In the genomic region with DNA sequence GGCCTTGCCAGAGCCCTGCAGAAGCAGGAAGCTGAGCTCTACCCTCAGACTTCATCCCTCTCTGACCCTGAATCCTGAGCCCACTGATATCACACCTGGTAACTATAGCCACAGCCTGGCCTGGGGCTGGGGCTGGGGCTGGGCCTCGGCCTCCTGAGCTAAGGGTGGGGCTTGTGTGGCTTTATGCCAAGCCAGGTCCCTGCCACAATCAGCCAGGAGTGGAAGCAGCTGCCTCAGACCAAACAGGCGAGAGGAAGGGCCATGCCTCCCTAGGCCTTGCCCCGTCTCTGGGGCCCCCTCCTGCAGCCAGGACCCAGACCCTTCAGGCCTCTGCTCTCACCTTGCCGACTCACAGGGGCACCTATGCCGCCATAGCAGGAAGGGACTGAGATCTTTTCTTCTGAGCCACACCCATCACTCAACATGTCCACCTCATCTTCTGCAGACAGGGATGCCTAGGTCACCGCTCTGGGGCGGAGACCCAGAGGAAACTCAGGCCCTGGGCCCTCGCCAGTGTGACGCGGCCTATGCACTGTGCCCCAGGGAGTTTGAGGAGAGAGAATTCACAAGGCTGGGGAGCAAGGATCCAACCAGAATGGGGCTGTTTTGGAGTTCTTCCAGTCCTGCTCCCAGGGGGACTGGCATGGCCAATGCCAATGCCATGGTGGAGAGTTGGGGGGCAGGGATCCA, we compare ENCODE assay signal across 2 cellular contexts.
TF ChIP-seq lines count a peak whose summit lies in the region.

No MANE protein-coding gene starts in this region.

TF ChIP-seq in IMR-90, 13 proteins besides CTCF, POLR2A, EP300 and RAD21:
- TF ChIP-seq MAFK (IDR thresholded peaks at IDR 0.05; ENCODE audit: low read depth, low read length), result no peak
- TF ChIP-seq CHD1 (IDR thresholded peaks at IDR 0.05; ENCODE audit: low read depth, low read length), result no peak
- TF ChIP-seq, protein P1, sequence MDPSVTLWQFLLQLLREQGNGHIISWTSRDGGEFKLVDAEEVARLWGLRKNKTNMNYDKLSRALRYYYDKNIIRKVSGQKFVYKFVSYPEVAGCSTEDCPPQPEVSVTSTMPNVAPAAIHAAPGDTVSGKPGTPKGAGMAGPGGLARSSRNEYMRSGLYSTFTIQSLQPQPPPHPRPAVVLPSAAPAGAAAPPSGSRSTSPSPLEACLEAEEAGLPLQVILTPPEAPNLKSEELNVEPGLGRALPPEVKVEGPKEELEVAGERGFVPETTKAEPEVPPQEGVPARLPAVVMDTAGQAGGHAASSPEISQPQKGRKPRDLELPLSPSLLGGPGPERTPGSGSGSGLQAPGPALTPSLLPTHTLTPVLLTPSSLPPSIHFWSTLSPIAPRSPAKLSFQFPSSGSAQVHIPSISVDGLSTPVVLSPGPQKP (IDR thresholded peaks at IDR 0.05; ENCODE audit: borderline replicate concordance, low read depth, low read length), result no peak
- TF ChIP-seq RCOR1 (IDR thresholded peaks at IDR 0.05; ENCODE audit: insufficient replicate concordance, low read length), result no peak
- TF ChIP-seq CEBPB (IDR thresholded peaks at IDR 0.05; ENCODE audit: low read depth, low read length), result no peak
- no peak for TF ChIP-seq MXI1 (IDR thresholded peaks at IDR 0.05; ENCODE audit: borderline replicate concordance, low read depth, low read length)
- no peak for TF ChIP-seq FOS (IDR thresholded peaks at IDR 0.05; ENCODE audit: low read depth, low read length)
- TF ChIP-seq BHLHE40 (IDR thresholded peaks at IDR 0.05; ENCODE audit: low read depth, low read length), result no peak
- no peak for TF ChIP-seq MAZ (IDR thresholded peaks at IDR 0.05; ENCODE audit: borderline replicate concordance, low read depth, low read length)
- no peak for TF ChIP-seq RFX5 (IDR thresholded peaks at IDR 0.05; ENCODE audit: low read depth, low read length)
- TF ChIP-seq NFE2L2 (IDR thresholded peaks at IDR 0.05; ENCODE audit: low read depth, low read length), result no peak
- TF ChIP-seq SMC3 (IDR thresholded peaks at IDR 0.05; ENCODE audit: low read depth, low read length), result no peak
- TF ChIP-seq, protein P2, sequence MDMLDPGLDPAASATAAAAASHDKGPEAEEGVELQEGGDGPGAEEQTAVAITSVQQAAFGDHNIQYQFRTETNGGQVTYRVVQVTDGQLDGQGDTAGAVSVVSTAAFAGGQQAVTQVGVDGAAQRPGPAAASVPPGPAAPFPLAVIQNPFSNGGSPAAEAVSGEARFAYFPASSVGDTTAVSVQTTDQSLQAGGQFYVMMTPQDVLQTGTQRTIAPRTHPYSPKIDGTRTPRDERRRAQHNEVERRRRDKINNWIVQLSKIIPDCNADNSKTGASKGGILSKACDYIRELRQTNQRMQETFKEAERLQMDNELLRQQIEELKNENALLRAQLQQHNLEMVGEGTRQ (IDR thresholded peaks at IDR 0.05; ENCODE audit: low read depth, low read length), result no peak

TF ChIP-seq in GM23338, 12 proteins besides CTCF, POLR2A, EP300 and RAD21:
- no peak for TF ChIP-seq JUNB (IDR thresholded peaks at IDR 0.05; ENCODE audit: unreplicated experiment)
- TF ChIP-seq, protein P3, sequence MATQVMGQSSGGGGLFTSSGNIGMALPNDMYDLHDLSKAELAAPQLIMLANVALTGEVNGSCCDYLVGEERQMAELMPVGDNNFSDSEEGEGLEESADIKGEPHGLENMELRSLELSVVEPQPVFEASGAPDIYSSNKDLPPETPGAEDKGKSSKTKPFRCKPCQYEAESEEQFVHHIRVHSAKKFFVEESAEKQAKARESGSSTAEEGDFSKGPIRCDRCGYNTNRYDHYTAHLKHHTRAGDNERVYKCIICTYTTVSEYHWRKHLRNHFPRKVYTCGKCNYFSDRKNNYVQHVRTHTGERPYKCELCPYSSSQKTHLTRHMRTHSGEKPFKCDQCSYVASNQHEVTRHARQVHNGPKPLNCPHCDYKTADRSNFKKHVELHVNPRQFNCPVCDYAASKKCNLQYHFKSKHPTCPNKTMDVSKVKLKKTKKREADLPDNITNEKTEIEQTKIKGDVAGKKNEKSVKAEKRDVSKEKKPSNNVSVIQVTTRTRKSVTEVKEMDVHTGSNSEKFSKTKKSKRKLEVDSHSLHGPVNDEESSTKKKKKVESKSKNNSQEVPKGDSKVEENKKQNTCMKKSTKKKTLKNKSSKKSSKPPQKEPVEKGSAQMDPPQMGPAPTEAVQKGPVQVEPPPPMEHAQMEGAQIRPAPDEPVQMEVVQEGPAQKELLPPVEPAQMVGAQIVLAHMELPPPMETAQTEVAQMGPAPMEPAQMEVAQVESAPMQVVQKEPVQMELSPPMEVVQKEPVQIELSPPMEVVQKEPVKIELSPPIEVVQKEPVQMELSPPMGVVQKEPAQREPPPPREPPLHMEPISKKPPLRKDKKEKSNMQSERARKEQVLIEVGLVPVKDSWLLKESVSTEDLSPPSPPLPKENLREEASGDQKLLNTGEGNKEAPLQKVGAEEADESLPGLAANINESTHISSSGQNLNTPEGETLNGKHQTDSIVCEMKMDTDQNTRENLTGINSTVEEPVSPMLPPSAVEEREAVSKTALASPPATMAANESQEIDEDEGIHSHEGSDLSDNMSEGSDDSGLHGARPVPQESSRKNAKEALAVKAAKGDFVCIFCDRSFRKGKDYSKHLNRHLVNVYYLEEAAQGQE (IDR thresholded peaks at IDR 0.05; ENCODE audit: unreplicated experiment), result no peak
- TF ChIP-seq CREB1 (CRISPR knock-in tag; IDR thresholded peaks at IDR 0.05; ENCODE audit: low read depth), result no peak
- TF ChIP-seq ZNF114 (CRISPR knock-in tag; IDR thresholded peaks at IDR 0.05), result no peak
- no peak for TF ChIP-seq STAT1 (IDR thresholded peaks at IDR 0.05; ENCODE audit: unreplicated experiment)
- no peak for TF ChIP-seq NANOG (IDR thresholded peaks at IDR 0.05; ENCODE audit: borderline replicate concordance)
- TF ChIP-seq, protein P4, sequence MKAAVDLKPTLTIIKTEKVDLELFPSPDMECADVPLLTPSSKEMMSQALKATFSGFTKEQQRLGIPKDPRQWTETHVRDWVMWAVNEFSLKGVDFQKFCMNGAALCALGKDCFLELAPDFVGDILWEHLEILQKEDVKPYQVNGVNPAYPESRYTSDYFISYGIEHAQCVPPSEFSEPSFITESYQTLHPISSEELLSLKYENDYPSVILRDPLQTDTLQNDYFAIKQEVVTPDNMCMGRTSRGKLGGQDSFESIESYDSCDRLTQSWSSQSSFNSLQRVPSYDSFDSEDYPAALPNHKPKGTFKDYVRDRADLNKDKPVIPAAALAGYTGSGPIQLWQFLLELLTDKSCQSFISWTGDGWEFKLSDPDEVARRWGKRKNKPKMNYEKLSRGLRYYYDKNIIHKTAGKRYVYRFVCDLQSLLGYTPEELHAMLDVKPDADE (IDR thresholded peaks at IDR 0.05), result no peak
- TF ChIP-seq, protein P5, sequence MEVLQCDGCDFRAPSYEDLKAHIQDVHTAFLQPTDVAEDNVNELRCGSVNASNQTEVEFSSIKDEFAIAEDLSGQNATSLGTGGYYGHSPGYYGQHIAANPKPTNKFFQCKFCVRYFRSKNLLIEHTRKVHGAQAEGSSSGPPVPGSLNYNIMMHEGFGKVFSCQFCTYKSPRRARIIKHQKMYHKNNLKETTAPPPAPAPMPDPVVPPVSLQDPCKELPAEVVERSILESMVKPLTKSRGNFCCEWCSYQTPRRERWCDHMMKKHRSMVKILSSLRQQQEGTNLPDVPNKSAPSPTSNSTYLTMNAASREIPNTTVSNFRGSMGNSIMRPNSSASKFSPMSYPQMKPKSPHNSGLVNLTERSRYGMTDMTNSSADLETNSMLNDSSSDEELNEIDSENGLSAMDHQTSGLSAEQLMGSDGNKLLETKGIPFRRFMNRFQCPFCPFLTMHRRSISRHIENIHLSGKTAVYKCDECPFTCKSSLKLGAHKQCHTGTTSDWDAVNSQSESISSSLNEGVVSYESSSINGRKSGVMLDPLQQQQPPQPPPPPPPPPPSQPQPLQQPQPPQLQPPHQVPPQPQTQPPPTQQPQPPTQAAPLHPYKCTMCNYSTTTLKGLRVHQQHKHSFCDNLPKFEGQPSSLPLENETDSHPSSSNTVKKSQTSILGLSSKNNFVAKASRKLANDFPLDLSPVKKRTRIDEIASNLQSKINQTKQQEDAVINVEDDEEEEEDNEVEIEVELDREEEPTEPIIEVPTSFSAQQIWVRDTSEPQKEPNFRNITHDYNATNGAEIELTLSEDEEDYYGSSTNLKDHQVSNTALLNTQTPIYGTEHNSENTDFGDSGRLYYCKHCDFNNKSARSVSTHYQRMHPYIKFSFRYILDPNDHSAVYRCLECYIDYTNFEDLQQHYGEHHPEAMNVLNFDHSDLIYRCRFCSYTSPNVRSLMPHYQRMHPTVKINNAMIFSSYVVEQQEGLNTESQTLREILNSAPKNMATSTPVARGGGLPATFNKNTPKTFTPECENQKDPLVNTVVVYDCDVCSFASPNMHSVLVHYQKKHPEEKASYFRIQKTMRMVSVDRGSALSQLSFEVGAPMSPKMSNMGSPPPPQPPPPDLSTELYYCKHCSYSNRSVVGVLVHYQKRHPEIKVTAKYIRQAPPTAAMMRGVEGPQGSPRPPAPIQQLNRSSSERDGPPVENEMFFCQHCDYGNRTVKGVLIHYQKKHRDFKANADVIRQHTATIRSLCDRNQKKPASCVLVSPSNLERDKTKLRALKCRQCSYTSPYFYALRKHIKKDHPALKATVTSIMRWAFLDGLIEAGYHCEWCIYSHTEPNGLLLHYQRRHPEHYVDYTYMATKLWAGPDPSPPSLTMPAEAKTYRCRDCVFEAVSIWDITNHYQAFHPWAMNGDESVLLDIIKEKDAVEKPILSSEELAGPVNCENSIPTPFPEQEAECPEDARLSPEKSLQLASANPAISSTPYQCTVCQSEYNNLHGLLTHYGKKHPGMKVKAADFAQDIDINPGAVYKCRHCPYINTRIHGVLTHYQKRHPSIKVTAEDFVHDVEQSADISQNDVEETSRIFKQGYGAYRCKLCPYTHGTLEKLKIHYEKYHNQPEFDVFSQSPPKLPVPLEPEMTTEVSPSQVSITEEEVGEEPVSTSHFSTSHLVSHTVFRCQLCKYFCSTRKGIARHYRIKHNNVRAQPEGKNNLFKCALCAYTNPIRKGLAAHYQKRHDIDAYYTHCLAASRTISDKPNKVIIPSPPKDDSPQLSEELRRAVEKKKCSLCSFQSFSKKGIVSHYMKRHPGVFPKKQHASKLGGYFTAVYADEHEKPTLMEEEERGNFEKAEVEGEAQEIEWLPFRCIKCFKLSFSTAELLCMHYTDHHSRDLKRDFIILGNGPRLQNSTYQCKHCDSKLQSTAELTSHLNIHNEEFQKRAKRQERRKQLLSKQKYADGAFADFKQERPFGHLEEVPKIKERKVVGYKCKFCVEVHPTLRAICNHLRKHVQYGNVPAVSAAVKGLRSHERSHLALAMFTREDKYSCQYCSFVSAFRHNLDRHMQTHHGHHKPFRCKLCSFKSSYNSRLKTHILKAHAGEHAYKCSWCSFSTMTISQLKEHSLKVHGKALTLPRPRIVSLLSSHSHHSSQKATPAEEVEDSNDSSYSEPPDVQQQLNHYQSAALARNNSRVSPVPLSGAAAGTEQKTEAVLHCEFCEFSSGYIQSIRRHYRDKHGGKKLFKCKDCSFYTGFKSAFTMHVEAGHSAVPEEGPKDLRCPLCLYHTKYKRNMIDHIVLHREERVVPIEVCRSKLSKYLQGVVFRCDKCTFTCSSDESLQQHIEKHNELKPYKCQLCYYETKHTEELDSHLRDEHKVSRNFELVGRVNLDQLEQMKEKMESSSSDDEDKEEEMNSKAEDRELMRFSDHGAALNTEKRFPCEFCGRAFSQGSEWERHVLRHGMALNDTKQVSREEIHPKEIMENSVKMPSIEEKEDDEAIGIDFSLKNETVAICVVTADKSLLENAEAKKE (CRISPR knock-in tag; IDR thresholded peaks at IDR 0.05), result no peak
